8 cellular contexts compared by ENCODE assay signal in genomic region chr10:88881335-88881734, GRCh38. TPM values are rescaled to one million over a fixed set of nuclear protein-coding genes. Genes with fewer than 3 reads are reported as not detected.
DNase-seq lines count a peak whose midpoint lies in the region; ATAC-seq and TF ChIP-seq lines count a peak whose summit lies in the region.

No MANE protein-coding gene starts in this region.

- TF ChIP-seq CTCF in CD14-positive monocyte (IDR thresholded peaks at IDR 0.05) (no peak), coronary artery (IDR thresholded peaks at IDR 0.05) (no peak), natural killer cell (IDR thresholded peaks at IDR 0.05) (no peak)

- ATAC-seq in natural killer cell, result no peak
- no peak for ATAC-seq in GM21717 (IDR thresholded peaks at IDR 0.05; ENCODE audit: unreplicated experiment)

- H3K4me3 ChIP-seq in coronary artery, result peak overlapping the region; percentile 95

- H3K27ac Mint-ChIP-seq in CD14-positive monocyte, result peak overlapping the region in 3 of 7 donors; percentile 92 to 94 (median 94)
- peak overlapping the region; percentile 88 to 97 for H3K27ac Mint-ChIP-seq in natural killer cell

- peak overlapping the region; percentile 75 to 90 for H3K27ac ChIP-seq in coronary artery

- H3K36me3 Mint-ChIP-seq in CD14-positive monocyte, result peaks cover 0 to 3% of the 10 kb centered on the region in 2 donors
- no peaks in the 10 kb centered on the region for H3K36me3 Mint-ChIP-seq in natural killer cell

- no peaks in the 10 kb centered on the region for H3K27me3 Mint-ChIP-seq in CD14-positive monocyte (ENCODE audit: low read depth in 3 of 3)
- peaks cover 0 to 4% of the 10 kb centered on the region in 2 donors for H3K27me3 Mint-ChIP-seq in natural killer cell (ENCODE audit: low read depth in 2 of 2)

- intact Hi-C loops in CD14-positive monocyte (cut with micrococcal nuclease), result loop anchor here in 1 of 2 donors (5.0 kb wide), 1 partner anchor 44 kb away; no protein-coding TSS in a partner anchor
- intact Hi-C loops in natural killer cell (cut with micrococcal nuclease), result loop anchor here (2.0 to 5.0 kb wide), 3 partner anchors 47 to 55 kb away; no protein-coding TSS in a partner anchor

- H3K9me3 Mint-ChIP-seq in CD14-positive monocyte (no peaks in the 10 kb centered on the region), natural killer cell (no peaks in the 10 kb centered on the region)

- DNase-seq in CD14-positive monocyte (ENCODE audit: low spot score) (no peak), NAMALWA (ENCODE audit: low spot score) (peak; percentile 43), coronary artery (ENCODE audit: low spot score) (no peak), natural killer cell (no peak), NCI-H226 (no peak), NCI-H82 (lab: John Stamatoyannopoulos, UW) (no peak), NCI-H1048 (lab: John Stamatoyannopoulos, UW) (no peak)

- H3K4me1 Mint-ChIP-seq in CD14-positive monocyte, result peaks cover 26% of the 10 kb centered on the region
- H3K4me1 Mint-ChIP-seq in natural killer cell, result peaks cover 50 to 62% of the 10 kb centered on the region in 2 donors

- H3K4me3 Mint-ChIP-seq in CD14-positive monocyte (peak overlapping the region; percentile 94 to 96), natural killer cell (peak overlapping the region; percentile 98)

RNA-seq across cellular contexts. Expression of gene STAMBPL1, which starts 1.3 kb away (rescaled TPM):
- polyA plus RNA-seq in CD14-positive monocyte, result under 1 TPM; 0.07 to 0.10 TPM
- total RNA-seq in natural killer cell, result 10 to 100 TPM; 14.8 to 30.3 (median 18.1) TPM

RNA-seq across cellular contexts. Expression of gene ANKRD22, which starts 29.7 kb away (rescaled TPM):
- polyA plus RNA-seq in CD14-positive monocyte, result 1 to 10 TPM; 2.7 to 3.5 TPM
- not detected for total RNA-seq in natural killer cell
